ENCODE assay signal across 1 cellular context in genomic region chr1:211243639-211244038, GRCh38.
TF ChIP-seq lines count a peak whose summit lies in the region.

No MANE protein-coding gene starts in this region.

TF ChIP-seq in HEK293, 187 proteins besides CTCF, POLR2A, EP300 and RAD21 (continued from another document):
- TF ChIP-seq ZBTB11 (tag by site-specific recombination; conservative IDR thresholded peaks at IDR 0.05; ENCODE audit: low read depth), result peak; percentile 80
- peak; percentile 89 for TF ChIP-seq ZNF140 (tag by site-specific recombination; IDR thresholded peaks at IDR 0.05)
- TF ChIP-seq ZNF580 (tag by site-specific recombination; IDR thresholded peaks at IDR 0.05), result 0 out of 2 replicates have a peak, but pooled peaks have one; percentile 19
- TF ChIP-seq ZNF654 (tag by site-specific recombination; IDR thresholded peaks at IDR 0.05; ENCODE audit: low read depth), result peak; percentile 38
- TF ChIP-seq ZNF394 (tag by site-specific recombination; IDR thresholded peaks at IDR 0.05; ENCODE audit: borderline replicate concordance), result peak; percentile 95
- peak; percentile 44; the same call in 1 of the 2 replicates for TF ChIP-seq KLF7 (tag by site-specific recombination; IDR thresholded peaks at IDR 0.05; ENCODE audit: borderline replicate concordance)
- peak; percentile 77; the same call in 1 of the 2 replicates for TF ChIP-seq AEBP2 (tag by site-specific recombination; IDR thresholded peaks at IDR 0.05; ENCODE audit: borderline replicate concordance)
- peak; percentile 74 for TF ChIP-seq ZNF510 (tag by site-specific recombination; IDR thresholded peaks at IDR 0.05; ENCODE audit: insufficient replicate concordance)
- peak; percentile 72; the same call in 1 of the 2 replicates for TF ChIP-seq ZNF292 (tag by site-specific recombination; IDR thresholded peaks at IDR 0.05; ENCODE audit: borderline replicate concordance, low read depth)
- TF ChIP-seq ZNF266 (tag by site-specific recombination; IDR thresholded peaks at IDR 0.05; ENCODE audit: low read depth), result peak; percentile 68; the same call in 1 of the 2 replicates
- TF ChIP-seq ZNF558 (tag by site-specific recombination; IDR thresholded peaks at IDR 0.05), result peak; percentile 82
- TF ChIP-seq ZNF404 (tag by site-specific recombination; IDR thresholded peaks at IDR 0.05), result 0 out of 2 replicates have a peak, but pooled peaks have one; percentile 66
- peak; percentile 79 for TF ChIP-seq ZXDB (tag by site-specific recombination; IDR thresholded peaks at IDR 0.05)
- TF ChIP-seq ZBTB21 (tag by site-specific recombination; IDR thresholded peaks at IDR 0.05), result peak; percentile 44; the same call in 1 of the 2 replicates
- peak; percentile 94 for TF ChIP-seq ZNF555 (tag by site-specific recombination; conservative IDR thresholded peaks at IDR 0.05)
- TF ChIP-seq ZBTB1 (tag by site-specific recombination; IDR thresholded peaks at IDR 0.05), result 0 out of 2 replicates have a peak, but pooled peaks have one; percentile 38
- TF ChIP-seq ZBTB8A (tag by site-specific recombination; IDR thresholded peaks at IDR 0.05), result peak; percentile 70
- peak; percentile 78; the same call in 1 of the 2 replicates for TF ChIP-seq ZNF664 (tag by site-specific recombination; IDR thresholded peaks at IDR 0.05)
- TF ChIP-seq ZNF19 (tag by site-specific recombination; IDR thresholded peaks at IDR 0.05; ENCODE audit: low read depth), result peak; percentile 83; the same call in 1 of the 2 replicates
- 0 out of 2 replicates have a peak, but pooled peaks have one; percentile 60 for TF ChIP-seq ZFP37 (tag by site-specific recombination; IDR thresholded peaks at IDR 0.05)
- TF ChIP-seq ZNF623 (tag by site-specific recombination; IDR thresholded peaks at IDR 0.05), result peak; percentile 84
- peak; percentile 39; the same call in 1 of the 2 replicates for TF ChIP-seq ZNF433 (tag by site-specific recombination; IDR thresholded peaks at IDR 0.05; ENCODE audit: low read depth)
TF ChIP-seq in HEK293: peak in this region for 32; not testable (repeated sequence) for 155.
